8 cellular contexts compared by ENCODE assay signal in genomic region chr14:105684597-105684996, GRCh38.
DNase-seq lines count a peak whose midpoint lies in the region; ATAC-seq, FAIRE-seq and TF ChIP-seq lines count a peak whose summit lies in the region.
"Not testable (repeated sequence)": the region's sequence is repeated elsewhere in the genome, so short reads cannot be mapped to it uniquely, and the experiment has no call there.

No MANE protein-coding gene starts in this region.

- peaks cover 27 to 28% (median 27%) of the 10 kb centered on the region in 3 donors for H3K4me1 Mint-ChIP-seq in IgD-negative memory B cell
- not testable (repeated sequence) for H3K4me1 Mint-ChIP-seq in activated naive CD8-positive, alpha-beta T cell treated with anti-CD3 and anti-CD28 coated beads, Interleukin-2, amount 10 ng/mL, durations not matched to agents 7 days and 5 days; endothelial cell (ENCODE audit: unreplicated experiment); neural progenitor cell
- peaks cover 20% of the 10 kb centered on the region for H3K4me1 Mint-ChIP-seq in stimulated activated naive CD8-positive, alpha-beta T cell treated with anti-CD3 and anti-CD28 coated beads, Interleukin-15, Interleukin-2, amounts not matched to agents 100 ng/mL and 50 ng/mL, for 24 hours (ENCODE audit: low read depth)

- H2AFZ ChIP-seq in SU-DHL-6 (ENCODE audit: low read depth, low read length, severe bottlenecking); neural progenitor cell (replicated peaks): not testable (repeated sequence)

- H3K27ac ChIP-seq in SU-DHL-6 (ENCODE audit: low read depth, low read length) = peak overlapping the region; percentile 100
- not testable (repeated sequence) for H3K27ac ChIP-seq in neural progenitor cell

- H3F3A ChIP-seq in SU-DHL-6 (ENCODE audit: insufficient read depth) = peaks cover 17% of the 10 kb centered on the region
- H3F3A ChIP-seq in neural progenitor cell (ENCODE audit: low read depth) = not testable (repeated sequence)

- H3K4me2 ChIP-seq in SU-DHL-6 (ENCODE audit: low read depth, low read length, poor library complexity, severe bottlenecking) = peak overlapping the region; percentile 61
- not testable (repeated sequence) for H3K4me2 ChIP-seq in neural progenitor cell

- peak overlapping the region; percentile 70 for H3K9ac ChIP-seq in SU-DHL-6 (ENCODE audit: low read length)
- H3K9ac ChIP-seq in neural progenitor cell = not testable (repeated sequence)

- peak overlapping the region; percentile 30 to 81 (median 62) for H3K4me3 Mint-ChIP-seq in IgD-negative memory B cell
- H3K4me3 Mint-ChIP-seq in activated naive CD8-positive, alpha-beta T cell treated with anti-CD3 and anti-CD28 coated beads, Interleukin-2, amount 10 ng/mL, durations not matched to agents 7 days and 5 days; stimulated activated naive CD8-positive, alpha-beta T cell treated with anti-CD3 and anti-CD28 coated beads, Interleukin-15, Interleukin-2, amounts not matched to agents 100 ng/mL and 50 ng/mL, for 24 hours: not testable (repeated sequence)
- H3K4me3 Mint-ChIP-seq in endothelial cell (ENCODE audit: unreplicated experiment) = peak overlapping the region; percentile 70
- peak overlapping the region; percentile 0 for H3K4me3 Mint-ChIP-seq in neural progenitor cell

- H3K36me3 ChIP-seq in SU-DHL-6 (ENCODE audit: low read length); neural progenitor cell: not testable (repeated sequence)

- H3K27ac Mint-ChIP-seq in IgD-negative memory B cell (peak overlapping the region; percentile 91 to 98 (median 96)), endothelial cell (ENCODE audit: unreplicated experiment) (peak overlapping the region; percentile 7)
- H3K27ac Mint-ChIP-seq in activated naive CD8-positive, alpha-beta T cell treated with anti-CD3 and anti-CD28 coated beads, Interleukin-2, amount 10 ng/mL, durations not matched to agents 7 days and 5 days = peak overlapping the region; percentile 1
- H3K27ac Mint-ChIP-seq in neural progenitor cell = not testable (repeated sequence)
- peak overlapping the region; percentile 36 for H3K27ac Mint-ChIP-seq in stimulated activated naive CD8-positive, alpha-beta T cell treated with anti-CD3 and anti-CD28 coated beads, Interleukin-15, Interleukin-2, amounts not matched to agents 100 ng/mL and 50 ng/mL, for 24 hours

- not testable (repeated sequence) for ATAC-seq in activated naive CD8-positive, alpha-beta T cell treated with anti-CD3 and anti-CD28 coated beads, Interleukin-2, amount 10 ng/mL, durations not matched to agents 7 days and 5 days (ENCODE audit: low read depth)

- not testable (repeated sequence) for TF ChIP-seq CTCF in SU-DHL-6 (IDR thresholded peaks at IDR 0.05; ENCODE audit: insufficient read depth, low read length, poor library complexity, severe bottlenecking); endothelial cell (IDR thresholded peaks at IDR 0.05; ENCODE audit: unreplicated experiment); neural progenitor cell (IDR thresholded peaks at IDR 0.05)

- not testable (repeated sequence) for DNase-seq in GM12891 (ENCODE audit: insufficient read length, low spot score); endothelial cell (ENCODE audit: low spot score); neural progenitor cell (ENCODE audit: low spot score)
- peak; percentile 33 for DNase-seq in activated CD8-positive, alpha-beta memory T cell treated with anti-CD3 and anti-CD28 coated beads, Interleukin-2, amount 50 U/mL, for 48 hours
- peak; percentile 27 for DNase-seq in activated naive CD8-positive, alpha-beta T cell treated with anti-CD3 and anti-CD28 coated beads, Interleukin-2, amount 10 ng/mL, durations not matched to agents 7 days and 5 days

- POLR2A ChIA-PET in activated naive CD8-positive, alpha-beta T cell treated with anti-CD3 and anti-CD28 coated beads, Interleukin-2, amount 10 ng/mL, durations not matched to agents 7 days and 5 days (lab: Charles Lee) = not testable (repeated sequence)

- peak; percentile 98 for FAIRE-seq in GM12891 (lab: Jason Lieb, UNC)

- H3K27me3 ChIP-seq in SU-DHL-6 (ENCODE audit: low read length); neural progenitor cell: not testable (repeated sequence)

- H3K4me1 ChIP-seq in neural progenitor cell = not testable (repeated sequence)

- H3K27me3 Mint-ChIP-seq in IgD-negative memory B cell; activated naive CD8-positive, alpha-beta T cell treated with anti-CD3 and anti-CD28 coated beads, Interleukin-2, amount 10 ng/mL, durations not matched to agents 7 days and 5 days; neural progenitor cell (ENCODE audit: insufficient read depth, low read depth); stimulated activated naive CD8-positive, alpha-beta T cell treated with anti-CD3 and anti-CD28 coated beads, Interleukin-15, Interleukin-2, amounts not matched to agents 100 ng/mL and 50 ng/mL, for 24 hours: not testable (repeated sequence)
- peaks cover 24% of the 10 kb centered on the region for H3K27me3 Mint-ChIP-seq in endothelial cell (ENCODE audit: unreplicated experiment)

- not testable (repeated sequence) for H3K9me3 Mint-ChIP-seq in IgD-negative memory B cell; activated naive CD8-positive, alpha-beta T cell treated with anti-CD3 and anti-CD28 coated beads, Interleukin-2, amount 10 ng/mL, durations not matched to agents 7 days and 5 days; stimulated activated naive CD8-positive, alpha-beta T cell treated with anti-CD3 and anti-CD28 coated beads, Interleukin-15, Interleukin-2, amounts not matched to agents 100 ng/mL and 50 ng/mL, for 24 hours
- H3K9me3 Mint-ChIP-seq in endothelial cell (ENCODE audit: unreplicated experiment) (peaks cover 32% of the 10 kb centered on the region), neural progenitor cell (peaks cover 32% of the 10 kb centered on the region)

- not testable (repeated sequence) for H3K4me3 ChIP-seq in SU-DHL-6 (ENCODE audit: insufficient read depth, low read length, poor library complexity, severe bottlenecking); neural progenitor cell

- not testable (repeated sequence) for H3K9me2 ChIP-seq in SU-DHL-6 (replicated peaks; ENCODE audit: insufficient read depth, low read length)

- TF ChIP-seq POLR2A in GM12891 (IDR thresholded peaks at IDR 0.05; ENCODE audit: low read depth, low read length) = not testable (repeated sequence)

- not testable (repeated sequence) for H3K36me3 Mint-ChIP-seq in IgD-negative memory B cell; activated naive CD8-positive, alpha-beta T cell treated with anti-CD3 and anti-CD28 coated beads, Interleukin-2, amount 10 ng/mL, durations not matched to agents 7 days and 5 days; neural progenitor cell; stimulated activated naive CD8-positive, alpha-beta T cell treated with anti-CD3 and anti-CD28 coated beads, Interleukin-15, Interleukin-2, amounts not matched to agents 100 ng/mL and 50 ng/mL, for 24 hours (ENCODE audit: low read depth)
- peaks cover 31% of the 10 kb centered on the region for H3K36me3 Mint-ChIP-seq in endothelial cell (ENCODE audit: low read depth, unreplicated experiment)

- H3K9me3 ChIP-seq in SU-DHL-6 (ENCODE audit: insufficient read depth, low read length); neural progenitor cell (ENCODE audit: low read depth): not testable (repeated sequence)

- H3K79me2 ChIP-seq in SU-DHL-6 (ENCODE audit: insufficient read depth, low read length); neural progenitor cell (ENCODE audit: low read depth): not testable (repeated sequence)

- not testable (repeated sequence) for H4K20me1 ChIP-seq in SU-DHL-6 (ENCODE audit: low read depth, low read length); neural progenitor cell (ENCODE audit: low read depth)
